Comparison of ENCODE assay signal across 27 cellular contexts in genomic region chr5:94558028-94558427, GRCh38.
"Had no signal": no experiment of that assay in that cellular context is flagged by ENCODE, and none has a peak within 500 bp of the region (broad histone marks: within the 10 kb centered on the region; RNA-seq: fewer than 3 reads in every experiment).

No MANE protein-coding gene starts in this region.

- H3K4me1 ChIP-seq: adrenal gland, esophagus muscularis mucosa, foreskin keratinocyte, gastrocnemius medialis had no signal

- H3K4me3 ChIP-seq: adrenal gland, body of pancreas, esophagus muscularis mucosa, gastrocnemius medialis had no signal

- H3K9me3 ChIP-seq: adrenal gland, body of pancreas, esophagus muscularis mucosa, gastrocnemius medialis had no signal

- DNase-seq: activated CD4-positive, alpha-beta T cell treated with anti-CD3 and anti-CD28 coated beads for 36 hours; activated CD4-positive, alpha-beta T cell treated with anti-CD3 and anti-CD28 coated beads, Interleukin-2, amount 10 ng/mL, durations not matched to agents 24 days and 14 days; activated CD4-positive, alpha-beta T cell treated with anti-CD3 and anti-CD28 coated beads, Interleukin-2, amount 50 U/mL, for 4 hours; activated CD4-positive, CD25-positive, alpha-beta regulatory T cell; activated CD4-positive, CD25-positive, alpha-beta regulatory T cell treated with anti-CD3 and anti-CD28 coated beads, Interleukin-2, amount 50 U/mL, for 72 hours; activated CD8-positive, alpha-beta memory T cell treated with anti-CD3 and anti-CD28 coated beads for 24 hours; activated CD8-positive, alpha-beta T cell treated with anti-CD3 and anti-CD28 coated beads for 36 hours; activated effector memory CD4-positive, alpha-beta T cell treated with anti-CD3 and anti-CD28 coated beads, Interleukin-2, amount 50 U/mL, for 16 hours; activated naive CD4-positive, alpha-beta T cell treated with anti-CD3 and anti-CD28 coated beads for 36 hours; activated naive CD8-positive, alpha-beta T cell treated with anti-CD3 and anti-CD28 coated beads for 36 hours; activated naive CD8-positive, alpha-beta T cell treated with anti-CD3 and anti-CD28 coated beads, Interleukin-2, amount 50 U/mL, for 24 hours; activated T-cell treated with anti-CD3 and anti-CD28 coated beads, Interleukin-2, amount 50 U/mL, for 4 hours; adrenal gland; amygdala; aorta; body of pancreas; caudate nucleus; cortex of kidney; dermis blood vessel endothelial cell; effector CD4-positive, alpha-beta T cell; effector memory CD8-positive, alpha-beta T cell; erythroblast; foreskin keratinocyte; gastrocnemius medialis; glutamatergic neuron; T-helper 2 cell had no signal

- H3K27ac ChIP-seq: adrenal gland, body of pancreas, esophagus muscularis mucosa, foreskin keratinocyte, gastrocnemius medialis had no signal

- H3K27me3 ChIP-seq: adrenal gland, body of pancreas, esophagus muscularis mucosa, foreskin keratinocyte, gastrocnemius medialis had no signal

- H3K36me3 ChIP-seq: adrenal gland, esophagus muscularis mucosa, gastrocnemius medialis had no signal

- ATAC-seq: activated CD4-positive, alpha-beta T cell treated with anti-CD3 and anti-CD28 coated beads for 36 hours; activated CD8-positive, alpha-beta T cell treated with anti-CD3 and anti-CD28 coated beads for 36 hours; activated naive CD8-positive, alpha-beta T cell treated with anti-CD3 and anti-CD28 coated beads, Interleukin-2, amount 50 U/mL, for 24 hours; activated T-cell treated with anti-CD3 and anti-CD28 coated beads, Interleukin-2, amount 50 U/mL, for 4 hours; body of pancreas; effector memory CD8-positive, alpha-beta T cell; foreskin keratinocyte; gastrocnemius medialis had no signal
